15 cellular contexts compared by ENCODE assay signal in the genomic region with DNA sequence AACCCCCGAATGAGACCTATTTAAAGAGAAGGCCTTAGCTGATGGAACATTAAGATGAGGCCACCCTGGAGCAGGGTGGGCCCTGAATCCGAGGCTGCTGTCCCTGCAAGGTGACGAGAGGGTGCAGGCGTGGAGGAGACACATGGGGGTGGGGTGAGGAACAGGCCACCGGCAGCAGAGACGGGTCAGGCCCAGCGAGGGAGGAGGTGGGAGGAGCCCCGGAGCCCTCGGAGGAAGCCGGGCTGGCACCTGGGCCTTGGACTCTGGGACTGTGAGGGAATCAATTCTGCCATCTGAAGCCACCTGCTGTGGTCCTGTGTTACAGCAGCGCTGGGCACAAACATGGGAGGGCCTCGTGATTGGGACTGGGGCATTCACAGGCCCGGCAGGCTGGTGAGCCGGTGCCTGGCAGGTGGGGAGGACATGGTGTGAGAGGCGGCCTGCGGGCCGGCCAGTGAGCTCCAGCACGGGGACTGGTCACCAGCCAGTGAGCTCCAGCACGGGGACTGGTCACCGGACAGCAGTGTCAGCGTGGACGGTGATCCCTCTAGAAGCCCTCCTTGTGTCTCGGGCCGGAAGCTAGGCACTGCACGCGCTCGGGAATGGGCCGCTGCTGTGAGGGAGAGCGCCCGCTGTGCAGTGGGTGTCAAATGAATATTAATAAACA. TPM values are rescaled to one million over a fixed set of nuclear protein-coding genes. Genes with fewer than 3 reads are reported as not detected.
DNase-seq lines count a peak whose midpoint lies in the region; ATAC-seq and TF ChIP-seq lines count a peak whose summit lies in the region.
"Had no signal": no experiment of that assay in that cellular context is flagged by ENCODE, and none has a peak within 500 bp of the region (broad histone marks: within the 10 kb centered on the region; RNA-seq: fewer than 3 reads in every experiment).

No MANE protein-coding gene starts in this region.

- no peaks in the 10 kb centered on the region for H3K27me3 ChIP-seq in BLaER1
- H3K27me3 ChIP-seq in CD8-positive, alpha-beta memory T cell (ENCODE audit: insufficient read depth, low read length, poor library complexity, severe bottlenecking), result no peaks in the 10 kb centered on the region

- H3K4me1 Mint-ChIP-seq in CD8-positive, alpha-beta memory T cell, result peaks cover 26 to 56% (median 34%) of the 10 kb centered on the region in 3 donors
- H3K4me1 Mint-ChIP-seq in activated CD8-positive, alpha-beta T cell treated with anti-CD3 and anti-CD28 coated beads for 36 hours (ENCODE audit: low read depth), result peaks cover 22% of the 10 kb centered on the region
- peaks cover 14 to 21% (median 20%) of the 10 kb centered on the region in 3 donors for H3K4me1 Mint-ChIP-seq in naive B cell

- intact Hi-C loops in activated CD8-positive, alpha-beta T cell treated with anti-CD3 and anti-CD28 coated beads for 36 hours (cut with micrococcal nuclease), result no loop called here

- peak overlapping the region in 4 of 8 donors; percentile 23 to 86 (median 64) for H3K27ac Mint-ChIP-seq in CD8-positive, alpha-beta memory T cell
- no peak overlapping the region for H3K27ac Mint-ChIP-seq in activated CD8-positive, alpha-beta T cell treated with anti-CD3 and anti-CD28 coated beads for 36 hours
- no peak overlapping the region for H3K27ac Mint-ChIP-seq in naive B cell

- peak overlapping the region; percentile 83 for H3K9ac ChIP-seq in BLaER1

- peak overlapping the region; percentile 36 to 93 (median 75) for H3K4me3 Mint-ChIP-seq in CD8-positive, alpha-beta memory T cell
- H3K4me3 Mint-ChIP-seq in activated CD8-positive, alpha-beta T cell treated with anti-CD3 and anti-CD28 coated beads for 36 hours, result peak overlapping the region; percentile 85
- H3K4me3 Mint-ChIP-seq in naive B cell, result peak overlapping the region in 7 of 8 donors; percentile 12 to 86 (median 66)

- H3K36me3 ChIP-seq in BLaER1, result 0 out of 2 replicates have a peak, but pooled peaks cover 7% of the 10 kb centered on the region
- no peaks in the 10 kb centered on the region for H3K36me3 ChIP-seq in CD8-positive, alpha-beta memory T cell (ENCODE audit: insufficient read depth, low read length)
- H3K36me3 ChIP-seq: thoracic aorta had no signal

- H3K27me3 Mint-ChIP-seq in CD8-positive, alpha-beta memory T cell, result no peaks in the 10 kb centered on the region
- H3K27me3 Mint-ChIP-seq in activated CD8-positive, alpha-beta T cell treated with anti-CD3 and anti-CD28 coated beads for 36 hours, result no peaks in the 10 kb centered on the region
- peaks cover 4 to 25% (median 12%) of the 10 kb centered on the region in 3 donors for H3K27me3 Mint-ChIP-seq in naive B cell

- H3K9me3 Mint-ChIP-seq in CD8-positive, alpha-beta memory T cell, result peaks cover 4 to 9% (median 8%) of the 10 kb centered on the region in 5 donors
- peaks cover 9% of the 10 kb centered on the region for H3K9me3 Mint-ChIP-seq in activated CD8-positive, alpha-beta T cell treated with anti-CD3 and anti-CD28 coated beads for 36 hours
- H3K9me3 Mint-ChIP-seq in naive B cell, result peaks cover 5 to 14% (median 7%) of the 10 kb centered on the region in 7 donors

- peaks cover 13% of the 10 kb centered on the region for H3K9me3 ChIP-seq in BLaER1
- peaks cover 8% of the 10 kb centered on the region for H3K9me3 ChIP-seq in CD8-positive, alpha-beta memory T cell (ENCODE audit: low read length)

- peak overlapping the region; percentile 71 for H3K4me3 ChIP-seq in BLaER1
- no peak overlapping the region for H3K4me3 ChIP-seq in CD8-positive, alpha-beta memory T cell (ENCODE audit: low read length)

- H3K27ac ChIP-seq in BLaER1, result peak overlapping the region; percentile 84; the same call in 1 of the 2 replicates
- H3K27ac ChIP-seq in CD8-positive, alpha-beta memory T cell (ENCODE audit: low read depth, low read length), result no peak overlapping the region

- no peak for ATAC-seq in activated CD8-positive, alpha-beta T cell treated with anti-CD3 and anti-CD28 coated beads for 36 hours
- ATAC-seq in naive B cell (ENCODE audit: low read depth in 2 of 2) (no peak), left lobe of liver (no peak), HG03565 (IDR thresholded peaks at IDR 0.05; ENCODE audit: unreplicated experiment) (no peak)
- ATAC-seq: esophagus mucosa had no signal

- POLR2A ChIA-PET in CD8-positive, alpha-beta memory T cell (lab: Charles Lee), result no interaction called here
- POLR2A ChIA-PET in activated CD8-positive, alpha-beta T cell treated with anti-CD3 and anti-CD28 coated beads for 36 hours (lab: Charles Lee), result no interaction called here

- H3K4me1 ChIP-seq in BLaER1, result peaks cover 78% of the 10 kb centered on the region
- peaks cover 24% of the 10 kb centered on the region for H3K4me1 ChIP-seq in CD8-positive, alpha-beta memory T cell (ENCODE audit: insufficient read depth, low read length)

- H3K4me2 ChIP-seq in BLaER1, result peak overlapping the region; percentile 99

- no peak for TF ChIP-seq CTCF in activated CD8-positive, alpha-beta T cell treated with anti-CD3 and anti-CD28 coated beads for 36 hours (IDR thresholded peaks at IDR 0.05)

- CTCF ChIA-PET in CD8-positive, alpha-beta memory T cell (lab: Charles Lee), result interaction anchor here (0.6 kb wide), 1 partner anchor 37 kb away, joined by 3 read pairs; no protein-coding TSS in a partner anchor
- CTCF ChIA-PET in activated CD8-positive, alpha-beta T cell treated with anti-CD3 and anti-CD28 coated beads for 36 hours (lab: Charles Lee), result no interaction called here

- H3K36me3 Mint-ChIP-seq in CD8-positive, alpha-beta memory T cell, result peaks cover 2 to 8% (median 4%) of the 10 kb centered on the region in 3 donors
- H3K36me3 Mint-ChIP-seq in activated CD8-positive, alpha-beta T cell treated with anti-CD3 and anti-CD28 coated beads for 36 hours (ENCODE audit: low read depth), result peaks cover 7% of the 10 kb centered on the region
- peaks cover 0 to 9% of the 10 kb centered on the region in 2 donors for H3K36me3 Mint-ChIP-seq in naive B cell

- peaks cover 5% of the 10 kb centered on the region; the same call in 1 of the 2 replicates for H4K20me1 ChIP-seq in BLaER1

- DNase-seq in CD8-positive, alpha-beta memory T cell, result no peak
- DNase-seq in activated CD8-positive, alpha-beta T cell treated with anti-CD3 and anti-CD28 coated beads for 36 hours, result no peak
- DNase-seq in naive B cell (no peak), left lobe of liver (ENCODE audit: low spot score) (no peak), NOMO-1 treated with dmso at 0.1 percent for 144 hours (lab: John Stamatoyannopoulos, UW; ENCODE audit: unreplicated experiment) (no peak)
- DNase-seq: activated CD8-positive, alpha-beta memory T cell treated with anti-CD3 and anti-CD28 coated beads for 24 hours; GDM1; islet precursor cell; NCI-H2081 treated with DMSO at 0.1 percent for 48 hours; Right ventricle myocardium superior; T1000 had no signal

RNA-seq across cellular contexts. Expression of a gene that starts 46.7 kb away (rescaled TPM):
- 10 to 100 TPM; 55.7 to 56.0 TPM for total RNA-seq in CD8-positive, alpha-beta memory T cell
- 25.1 TPM for polyA plus RNA-seq in CD8-positive, alpha-beta memory T cell
- total RNA-seq in activated CD8-positive, alpha-beta T cell treated with anti-CD3 and anti-CD28 coated beads for 36 hours, result 10 to 100 TPM; 35.6 to 41.2 TPM
- polyA plus RNA-seq in naive B cell (ENCODE audit: low read depth in 6 of 6), result 10 to 100 TPM; 19.1 to 26.4 (median 24.1) TPM
- total RNA-seq in left lobe of liver, result 9.9 TPM

RNA-seq across cellular contexts. Expression of a gene that starts 46.8 kb away (rescaled TPM):
- 10 to 100 TPM; 35.2 to 36.4 TPM for total RNA-seq in CD8-positive, alpha-beta memory T cell
- 14.1 TPM for polyA plus RNA-seq in CD8-positive, alpha-beta memory T cell
- 10 to 100 TPM; 24.1 to 25.5 TPM for total RNA-seq in activated CD8-positive, alpha-beta T cell treated with anti-CD3 and anti-CD28 coated beads for 36 hours
- 10 to 100 TPM in 1 of 6 donors, 1 to 10 TPM in 4, not detected in 1; 7.1 to 14.9 (median 7.6) TPM for polyA plus RNA-seq in naive B cell (ENCODE audit: low read depth in 6 of 6)
- total RNA-seq in left lobe of liver, result 9.3 TPM
